Comparison of ENCODE assay signal across 17 cellular contexts in genomic region chr4:173834151-173834550, GRCh38.
DNase-seq lines count a peak whose midpoint lies in the region; ATAC-seq, FAIRE-seq and TF ChIP-seq lines count a peak whose summit lies in the region.
"Had no signal": no experiment of that assay in that cellular context is flagged by ENCODE, and none has a peak within 500 bp of the region (broad histone marks: within the 10 kb centered on the region; RNA-seq: fewer than 3 reads in every experiment).

No MANE protein-coding gene starts in this region.

- no peak overlapping the region for H2BK120ac ChIP-seq in IMR-90 (ENCODE audit: low read depth, low read length)
- H2BK120ac ChIP-seq in mesendoderm (ENCODE audit: low read depth, low read length) = no peak overlapping the region

- H3K4me1 ChIP-seq in IMR-90 (ENCODE audit: control insufficient read depth, insufficient read depth, low read length) (no peaks in the 10 kb centered on the region), mesendoderm (ENCODE audit: control insufficient read depth, low read depth, low read length) (no peaks in the 10 kb centered on the region), adrenal gland (replicated peaks in 1 of 2) (no peaks in the 10 kb centered on the region)
- H3K4me1 ChIP-seq: parathyroid adenoma, Peyer's patch had no signal

- no peak overlapping the region for H2BK5ac ChIP-seq in IMR-90 (ENCODE audit: low read depth, low read length, poor library complexity, severe bottlenecking)
- H2BK5ac ChIP-seq in mesendoderm (ENCODE audit: low read length) = no peak overlapping the region

- H4K91ac ChIP-seq in IMR-90 (ENCODE audit: insufficient read depth, low read depth, low read length) = no peak overlapping the region

- H3K23ac ChIP-seq in IMR-90 (ENCODE audit: low read depth, low read length) = no peak overlapping the region
- H3K23ac ChIP-seq in mesendoderm (ENCODE audit: low read length) = no peak overlapping the region

- ATAC-seq in IMR-90 (ENCODE audit: low read depth) (no peak), GM18520 (IDR thresholded peaks at IDR 0.05; ENCODE audit: unreplicated experiment) (no peak)
- ATAC-seq: mucosa of descending colon had no signal

- H3K9me3 ChIP-seq in IMR-90 (ENCODE audit: control insufficient read depth, insufficient read depth, low read length) = no peaks in the 10 kb centered on the region
- H3K9me3 ChIP-seq in adrenal gland (replicated peaks in 1 of 3) = no peaks in the 10 kb centered on the region
- H3K9me3 ChIP-seq: mucosa of descending colon, Peyer's patch had no signal

- H3K4me3 ChIP-seq in GM12864 (ENCODE audit: low read depth, low read length) (no peak overlapping the region), IMR-90 (ENCODE audit: insufficient read depth, low read depth, low read length) (no peak overlapping the region), mesendoderm (ENCODE audit: low read length) (no peak overlapping the region), adrenal gland (no peak overlapping the region), lower leg skin (ENCODE audit: low read depth, poor library complexity, severe bottlenecking) (no peak overlapping the region)
- H3K4me3 ChIP-seq: mucosa of descending colon, Peyer's patch had no signal

- peak; percentile 18 for TF ChIP-seq CTCF in GM12864 (IDR thresholded peaks at IDR 0.05; ENCODE audit: low read depth, low read length, missing control alignments)
- 0 out of 2 replicates have a peak, but pooled peaks have one; percentile 6 for TF ChIP-seq CTCF in IMR-90 (conservative IDR thresholded peaks at IDR 0.05; ENCODE audit: low read depth, low read length)
- no peak for TF ChIP-seq CTCF in adrenal gland (IDR thresholded peaks at IDR 0.05)
- no peak for TF ChIP-seq CTCF in lower leg skin (IDR thresholded peaks at IDR 0.05)

- no peak for TF ChIP-seq RAD21 in IMR-90 (IDR thresholded peaks at IDR 0.05; ENCODE audit: low read length)

- no peak overlapping the region for H3K14ac ChIP-seq in IMR-90 (replicated peaks; ENCODE audit: low read depth, low read length)

- H3K56ac ChIP-seq in IMR-90 (ENCODE audit: extremely low read depth, insufficient read depth, low read length) (no peak overlapping the region), mesendoderm (ENCODE audit: low read length) (no peak overlapping the region)

- H4K5ac ChIP-seq in IMR-90 (ENCODE audit: low read depth, low read length) (no peak overlapping the region), mesendoderm (ENCODE audit: low read length) (no peak overlapping the region)

- H3K9ac ChIP-seq in IMR-90 (ENCODE audit: low read depth, low read length) (no peak overlapping the region), mesendoderm (ENCODE audit: low read length) (no peak overlapping the region)
- H3K9ac ChIP-seq: parathyroid adenoma had no signal

- BruUV-seq in IMR-90 (replicated peaks; lab: Mats Ljungman, UMichigan) = no TSS peak

- H2BK15ac ChIP-seq in IMR-90 (ENCODE audit: low read depth, low read length) (no peak overlapping the region), mesendoderm (replicated peaks; ENCODE audit: low read depth) (no peak overlapping the region)

- POLR2A ChIA-PET in IMR-90 (lab: Charles Lee; ENCODE audit: unreplicated experiment) = no interaction called here

- no CpG with 5 or more reads among the region's 1 CpG for WGBS in IMR-90 (ENCODE audit: extremely low coverage in 2 of 2, insufficient read length in 1 of 2), 2 experiments
- WGBS in mesendoderm (ENCODE audit: extremely low coverage, insufficient coverage, low lambda C conversion rate) = no CpG with 5 or more reads among the region's 1 CpG
- 55 to 78% (median 58%) methylated on average over 1 of the region's 1 CpG for WGBS in adrenal gland, 4 donors
- 48 to 56% methylated on average over 1 of the region's 1 CpG for WGBS in lower leg skin, 2 donors

- TF ChIP-seq POLR2A in IMR-90 (IDR thresholded peaks at IDR 0.05; ENCODE audit: low read depth, low read length) (no peak), adrenal gland (IDR thresholded peaks at IDR 0.05) (no peak), lower leg skin (IDR thresholded peaks at IDR 0.05) (no peak)

- H3K4ac ChIP-seq in IMR-90 (ENCODE audit: low read depth, low read length) (no peak overlapping the region), mesendoderm (ENCODE audit: low read depth, low read length) (no peak overlapping the region)

- no peaks in the 10 kb centered on the region for H3K27me3 ChIP-seq in IMR-90 (ENCODE audit: control insufficient read depth, insufficient read depth, low read length)
- H3K27me3 ChIP-seq in mesendoderm (ENCODE audit: insufficient read depth, low read length, poor library complexity) = no peaks in the 10 kb centered on the region
- H3K27me3 ChIP-seq in adrenal gland = no peaks in the 10 kb centered on the region
- H3K27me3 ChIP-seq: Peyer's patch had no signal

- no peaks in the 10 kb centered on the region for H3K79me2 ChIP-seq in mesendoderm (ENCODE audit: control insufficient read depth, insufficient read depth, low read length)
- H3K79me2 ChIP-seq: parathyroid adenoma had no signal

- H3K27ac ChIP-seq in IMR-90 (ENCODE audit: insufficient read depth, low read length) = no peak overlapping the region
- H3K27ac ChIP-seq in mesendoderm (ENCODE audit: low read depth, low read length) = no peak overlapping the region
- H3K27ac ChIP-seq in adrenal gland = no peak overlapping the region
- H3K27ac ChIP-seq: parathyroid adenoma, Peyer's patch had no signal

- H2BK20ac ChIP-seq in IMR-90 (ENCODE audit: low read depth, low read length) = no peak overlapping the region

- dilution Hi-C loops in IMR-90 (cut with HindIII; ENCODE audit: low sequenced_read_pairs, unreplicated experiment) = no loop called here

- no peaks in the 10 kb centered on the region for H3K79me1 ChIP-seq in IMR-90 (ENCODE audit: low read depth in 1 of 2, low read length in 2 of 2)
- no peaks in the 10 kb centered on the region for H3K79me1 ChIP-seq in mesendoderm (ENCODE audit: low read length)

- H3K9me1 ChIP-seq in IMR-90 (ENCODE audit: insufficient read depth, low read length) = no peaks in the 10 kb centered on the region

- H3K36me3 ChIP-seq in IMR-90 (ENCODE audit: control insufficient read depth, insufficient read depth, low read length) (no peaks in the 10 kb centered on the region), mesendoderm (ENCODE audit: control insufficient read depth, insufficient read depth, low read length) (no peaks in the 10 kb centered on the region), adrenal gland (replicated peaks in 1 of 2) (no peaks in the 10 kb centered on the region)
- H3K36me3 ChIP-seq: Peyer's patch had no signal

- CTCF ChIA-PET in IMR-90 (lab: Yijun Ruan, JAX) = interaction anchor here (1.0 kb wide), 1 partner anchor 418 kb away, joined by 3 read pairs; no protein-coding TSS in a partner anchor

- H2AFZ ChIP-seq in IMR-90 (replicated peaks; ENCODE audit: low read length, poor library complexity) = no peak overlapping the region
- H2AFZ ChIP-seq: parathyroid adenoma had no signal

- in situ Hi-C loops in IMR-90 (cut with MboI; ENCODE audit: low sequenced_read_pairs) = no loop called here

- H4K20me1 ChIP-seq in IMR-90 (ENCODE audit: insufficient read depth, low read length) = no peaks in the 10 kb centered on the region

- H3K4me2 ChIP-seq in IMR-90 (ENCODE audit: low read depth, low read length) (no peak overlapping the region), mesendoderm (ENCODE audit: low read length) (no peak overlapping the region)

- H4K8ac ChIP-seq in IMR-90 (ENCODE audit: low read depth in 2 of 2, low read length in 2 of 2) = no peak overlapping the region
- no peak overlapping the region for H4K8ac ChIP-seq in mesendoderm (ENCODE audit: low read depth, low read length)

- DNase-seq in GM12864 (ENCODE audit: low read depth) = no peak
- DNase-seq in IMR-90 = peak; percentile 7
- peak; percentile 12 for DNase-seq in mesendoderm
- DNase-seq in adrenal gland = no peak
- no peak for DNase-seq in lower leg skin (ENCODE audit: low spot score in 2 of 2)
- DNase-seq: activated CD4-positive, alpha-beta memory T cell treated with anti-CD3 and anti-CD28 coated beads, Interleukin-2, amount 10 ng/mL, durations not matched to agents 7 days and 5 days; mucosa of descending colon; MV-4-11; NCI-H2227 treated with DMSO at 0.1 percent for 48 hours; Peyer's patch; stimulated activated CD4-positive, alpha-beta T cell treated with anti-CD3 and anti-CD28 coated beads, Interleukin-12 subunit alpha, Interleukin-12 subunit beta, amount 100 ng/mL, for 4 hours had no signal

- peak; percentile 31 for FAIRE-seq in TTC549 (lab: Jason Lieb, UNC)
- FAIRE-seq: astrocyte, frontal cortex, islet of Langerhans had no signal

- H2AK5ac ChIP-seq in IMR-90 (ENCODE audit: low read depth, low read length) = no peak overlapping the region
- H2AK5ac ChIP-seq in mesendoderm (ENCODE audit: low read length) = no peak overlapping the region

- H2AK9ac ChIP-seq in IMR-90 (replicated peaks; ENCODE audit: low read depth, low read length, poor library complexity) = no peak overlapping the region

- intact Hi-C loops in IMR-90 (cut with micrococcal nuclease) = no loop called here
- intact Hi-C loops in adrenal gland (cut with DNase I) = no loop called here
- intact Hi-C loops in lower leg skin (cut with DNase I; ENCODE audit: low total_unique reads) = no loop called here

- H3K18ac ChIP-seq in IMR-90 (ENCODE audit: low read depth, low read length) (no peak overlapping the region), mesendoderm (ENCODE audit: low read length) (no peak overlapping the region)

TF ChIP-seq in IMR-90, 13 proteins besides CTCF, POLR2A, EP300 and RAD21 (continues in another document):
- TF ChIP-seq CEBPB (IDR thresholded peaks at IDR 0.05; ENCODE audit: low read depth, low read length) (no peak), NFE2L2 (IDR thresholded peaks at IDR 0.05; ENCODE audit: low read depth, low read length) (no peak), ELK1 (IDR thresholded peaks at IDR 0.05; ENCODE audit: borderline replicate concordance, low read depth, low read length) (no peak), RCOR1 (IDR thresholded peaks at IDR 0.05; ENCODE audit: insufficient replicate concordance, low read length) (no peak), SMC3 (IDR thresholded peaks at IDR 0.05; ENCODE audit: low read depth, low read length) (no peak)

Comparison
In these comparisons a context has a peak if more than half of its experiments do, and no peak if none do; other contexts are left out.
1. DNase-seq: peak in IMR-90 (single experiment) and mesendoderm (single experiment); none in GM12864 (single experiment), adrenal gland (0 of 7) and lower leg skin (0 of 2).
2. CTCF ChIP-seq: peak in GM12864 (single experiment) and IMR-90 (single experiment); none in adrenal gland (0 of 6) and lower leg skin (0 of 3).